Comparison of ENCODE assay signal across 11 cellular contexts in genomic region chr12:27542628-27543027, GRCh38. TPM values are rescaled to one million over a fixed set of nuclear protein-coding genes. Genes with fewer than 3 reads are reported as not detected.
A peak's percentile ranks its signal among the peaks of the same experiment; 100 is the strongest.
DNase-seq lines count a peak whose midpoint lies in the region; ATAC-seq and TF ChIP-seq lines count a peak whose summit lies in the region.
"Had no signal": no experiment of that assay in that cellular context is flagged by ENCODE, and none has a peak within 500 bp of the region (broad histone marks: within the 10 kb centered on the region; RNA-seq: fewer than 3 reads in every experiment).

No MANE protein-coding gene starts in this region.

- peak overlapping the region; percentile 75 for H3K4me2 ChIP-seq in smooth muscle cell

- peak overlapping the region; percentile 69 for H3K9ac ChIP-seq in smooth muscle cell (ENCODE audit: low read depth)

- H3K36me3 ChIP-seq in smooth muscle cell (ENCODE audit: low read depth) = no peaks in the 10 kb centered on the region
- H3K36me3 ChIP-seq: prostate gland had no signal

- TF ChIP-seq CTCF in astrocyte of the cerebellum (IDR thresholded peaks at IDR 0.05; ENCODE audit: low read depth, low read length, missing control alignments) = no peak
- TF ChIP-seq CTCF in smooth muscle cell (IDR thresholded peaks at IDR 0.05; ENCODE audit: borderline replicate concordance, insufficient read depth, poor library complexity, severe bottlenecking) = no peak

- no peaks in the 10 kb centered on the region for H3K36me3 Mint-ChIP-seq in activated CD8-positive, alpha-beta memory T cell treated with anti-CD3 and anti-CD28 coated beads, Interleukin-2, amount 10 ng/mL, durations not matched to agents 7 days and 5 days

- in situ Hi-C loops in astrocyte of the cerebellum (cut with HindIII; ENCODE audit: low sequenced_read_pairs) = no loop called here

- CTCF ChIA-PET in activated CD8-positive, alpha-beta memory T cell treated with anti-CD3 and anti-CD28 coated beads, Interleukin-2, amount 10 ng/mL, durations not matched to agents 7 days and 5 days (lab: Charles Lee) = no interaction called here

- peaks cover 26% of the 10 kb centered on the region for H3K4me1 ChIP-seq in smooth muscle cell (ENCODE audit: low read depth)
- H3K4me1 ChIP-seq: prostate gland had no signal

- no peaks in the 10 kb centered on the region for H3K9me3 Mint-ChIP-seq in activated CD8-positive, alpha-beta memory T cell treated with anti-CD3 and anti-CD28 coated beads, Interleukin-2, amount 10 ng/mL, durations not matched to agents 7 days and 5 days (ENCODE audit: low read depth)
- H3K9me3 Mint-ChIP-seq: activated B cell treated with CpG ODN at 0.5 μM for 24 hours had no signal

- H3K27me3 ChIP-seq in smooth muscle cell (ENCODE audit: low read depth) = no peaks in the 10 kb centered on the region

- DNase-seq in H4 (ENCODE audit: low spot score) (peak; percentile 48), astrocyte of the cerebellum (ENCODE audit: low read depth) (peak; percentile 73), glomerular visceral epithelial cell (ENCODE audit: extremely low spot score) (peak; percentile 48), smooth muscle cell (lab: John Stamatoyannopoulos, UW; ENCODE audit: unreplicated experiment) (no peak), pons (ENCODE audit: low spot score) (no peak), caudate nucleus (lab: John Stamatoyannopoulos, UW) (no peak)
- DNase-seq in activated CD8-positive, alpha-beta memory T cell treated with anti-CD3 and anti-CD28 coated beads, Interleukin-2, amount 10 ng/mL, durations not matched to agents 7 days and 5 days = no peak
- DNase-seq: activated B cell treated with CpG ODN at 0.5 μM for 24 hours, NCI-H2107 had no signal

- H3K9me3 ChIP-seq in smooth muscle cell (replicated peaks; ENCODE audit: low read depth) = no peaks in the 10 kb centered on the region
- H3K9me3 ChIP-seq: prostate gland had no signal

- H4K20me1 ChIP-seq in smooth muscle cell (ENCODE audit: low read depth) = peaks cover 55% of the 10 kb centered on the region

- H3F3A ChIP-seq in smooth muscle cell (ENCODE audit: low read depth) = peaks cover 19% of the 10 kb centered on the region

- H3K79me2 ChIP-seq in smooth muscle cell (ENCODE audit: low read depth) = peaks cover 92% of the 10 kb centered on the region

- ATAC-seq in activated CD8-positive, alpha-beta memory T cell treated with anti-CD3 and anti-CD28 coated beads, Interleukin-2, amount 10 ng/mL, durations not matched to agents 7 days and 5 days = no peak
- no peak for ATAC-seq in HG03097 (IDR thresholded peaks at IDR 0.05; ENCODE audit: low FRiP score, unreplicated experiment)

- peak overlapping the region; percentile 94 for H3K27ac ChIP-seq in smooth muscle cell (ENCODE audit: low read depth)
- H3K27ac ChIP-seq in caudate nucleus (ENCODE audit: low read depth, low read length) = no peak overlapping the region
- H3K27ac ChIP-seq: prostate gland had no signal

- 1% methylated on average over 5 of the region's 5 CpGs for WGBS in smooth muscle cell (ENCODE audit: low lambda C conversion rate)

- peaks cover 29% of the 10 kb centered on the region for H3K27me3 Mint-ChIP-seq in activated CD8-positive, alpha-beta memory T cell treated with anti-CD3 and anti-CD28 coated beads, Interleukin-2, amount 10 ng/mL, durations not matched to agents 7 days and 5 days

- no peak overlapping the region for H3K27ac Mint-ChIP-seq in activated CD8-positive, alpha-beta memory T cell treated with anti-CD3 and anti-CD28 coated beads, Interleukin-2, amount 10 ng/mL, durations not matched to agents 7 days and 5 days
- H3K27ac Mint-ChIP-seq: activated B cell treated with CpG ODN at 0.5 μM for 24 hours had no signal

- no peaks in the 10 kb centered on the region for H3K4me1 Mint-ChIP-seq in activated CD8-positive, alpha-beta memory T cell treated with anti-CD3 and anti-CD28 coated beads, Interleukin-2, amount 10 ng/mL, durations not matched to agents 7 days and 5 days

- H3K4me3 ChIP-seq in astrocyte of the cerebellum (ENCODE audit: low read depth, low read length) (no peak overlapping the region), smooth muscle cell (no peak overlapping the region)
- H3K4me3 ChIP-seq: prostate gland had no signal

- H3K4me3 Mint-ChIP-seq in activated CD8-positive, alpha-beta memory T cell treated with anti-CD3 and anti-CD28 coated beads, Interleukin-2, amount 10 ng/mL, durations not matched to agents 7 days and 5 days = no peak overlapping the region
- H3K4me3 Mint-ChIP-seq: activated B cell treated with CpG ODN at 0.5 μM for 24 hours had no signal

- H2AFZ ChIP-seq in smooth muscle cell (ENCODE audit: low read depth) = no peak overlapping the region

RNA-seq across cellular contexts. Expression of gene PPFIBP1, which starts 18.6 kb away (rescaled TPM):
- total RNA-seq in H4 (2014; rRNA removed; shearing (Covaris generic)) = 15.4 and 15.9 TPM in 2 replicates
- total RNA-seq in smooth muscle cell = 150 and 156 TPM in 2 replicates
- 45.7 and 79.1 TPM in 2 replicates for polyA plus RNA-seq in smooth muscle cell
- 10 to 100 TPM in 1 of 2 experiments, 1 to 10 TPM in 1; 5.4 to 23.2 TPM for total RNA-seq in activated CD8-positive, alpha-beta memory T cell treated with anti-CD3 and anti-CD28 coated beads, Interleukin-2, amount 10 ng/mL, durations not matched to agents 7 days and 5 days

Comparison
In these comparisons a context has a peak if more than half of its experiments do, and no peak if none do; other contexts are left out.
1. DNase-seq: peak in H4 (single experiment), astrocyte of the cerebellum (single experiment) and glomerular visceral epithelial cell (single experiment); none in smooth muscle cell (single experiment), activated CD8-positive, alpha-beta memory T cell treated with anti-CD3 and anti-CD28 coated beads, Interleukin-2, amount 10 ng/mL, durations not matched to agents 7 days and 5 days (single experiment), pons (single experiment) and caudate nucleus (0 of 61).